1 cellular context compared by ENCODE assay signal in the genomic region with DNA sequence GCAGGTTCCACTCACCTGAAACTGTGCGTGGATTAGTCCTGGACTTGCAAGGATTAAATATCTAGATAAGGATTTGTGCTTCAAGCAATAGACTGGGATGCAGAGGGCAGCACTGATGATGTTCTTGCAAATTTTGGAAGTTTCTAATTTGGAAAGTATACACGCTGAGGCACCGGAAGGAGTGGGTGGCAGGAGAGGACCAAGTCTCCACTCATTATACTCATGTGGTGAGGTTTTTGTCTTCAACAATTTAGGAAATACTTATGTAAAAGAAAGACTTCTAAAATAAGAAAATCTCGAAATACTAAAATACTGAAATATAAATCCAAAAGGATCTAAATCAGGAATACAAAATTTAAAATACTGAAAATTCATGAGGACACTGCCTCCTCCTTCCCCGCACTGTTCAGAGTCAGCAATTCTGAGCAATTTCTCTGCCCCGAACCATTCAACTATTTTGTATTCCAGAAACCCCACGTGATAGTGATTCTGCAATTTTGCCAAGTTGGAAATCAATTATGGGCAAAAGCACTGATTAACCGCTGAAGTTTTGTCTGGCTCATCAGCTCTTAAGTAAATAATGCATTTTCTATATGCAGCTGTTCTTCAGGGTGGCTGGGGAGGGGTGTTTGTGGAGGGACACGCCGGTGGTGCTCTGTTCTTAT.
TF ChIP-seq lines count a peak whose summit lies in the region.

No MANE protein-coding gene starts in this region.

TF ChIP-seq in HepG2, 621 proteins besides CTCF, POLR2A, EP300 and RAD21:
- no peak for TF ChIP-seq ZNF275 (CRISPR knock-in tag; IDR thresholded peaks at IDR 0.05; ENCODE audit: borderline replicate concordance)
- TF ChIP-seq SNRNP70 (IDR thresholded peaks at IDR 0.05; ENCODE audit: low read depth, low read length) = no peak
- no peak for TF ChIP-seq NFYC (CRISPR knock-in tag; IDR thresholded peaks at IDR 0.05)
